In genomic region chr15:62906627-62907026, GRCh38 we compare ENCODE assay signal across 14 cellular contexts.
DNase-seq lines count a peak whose midpoint lies in the region; ATAC-seq and TF ChIP-seq lines count a peak whose summit lies in the region.
"Had no signal": no experiment of that assay in that cellular context is flagged by ENCODE, and none has a peak within 500 bp of the region (broad histone marks: within the 10 kb centered on the region; RNA-seq: fewer than 3 reads in every experiment).

No MANE protein-coding gene starts in this region.

- WGBS in IMR-90 (ENCODE audit: extremely low coverage in 2 of 2, insufficient read length in 1 of 2), 2 experiments: 100% methylated on average over 2 of the region's 6 CpGs; no CpG with 5 or more reads in 1 of the 2 experiments
- 57% methylated on average over 6 of the region's 6 CpGs for WGBS in esophagus muscularis mucosa
- WGBS in neuronal stem cell (ENCODE audit: extremely low coverage in 2 of 2, insufficient read length in 2 of 2, insufficient replicate concordance in 1 of 2), 2 donors: no CpG with 5 or more reads among the region's 6 CpGs

- H2AK5ac ChIP-seq in IMR-90 (ENCODE audit: low read depth, low read length): peak overlapping the region; percentile 29; the same call in 1 of the 2 replicates
- H2AK5ac ChIP-seq in neuronal stem cell (ENCODE audit: low read depth, low read length): peak overlapping the region; percentile 72

- TF ChIP-seq CTCF in IMR-90 (conservative IDR thresholded peaks at IDR 0.05; ENCODE audit: low read depth, low read length) (no peak), esophagus muscularis mucosa (IDR thresholded peaks at IDR 0.05) (no peak)

- H3K36me3 ChIP-seq in IMR-90 (ENCODE audit: control insufficient read depth, insufficient read depth, low read length) (no peaks in the 10 kb centered on the region), esophagus muscularis mucosa (no peaks in the 10 kb centered on the region), neuronal stem cell (replicated peaks in 1 of 2; ENCODE audit: control insufficient read depth in 2 of 2, insufficient read depth in 2 of 2, low read length in 2 of 2) (peaks cover 0 to 3% of the 10 kb centered on the region in 2 donors), stomach smooth muscle (ENCODE audit: control insufficient read depth in 2 of 2, insufficient read depth in 2 of 2, low read length in 2 of 2) (no peaks in the 10 kb centered on the region)
- H3K36me3 ChIP-seq: BE2C, HAP-1 had no signal

- CTCF ChIA-PET in IMR-90 (lab: Yijun Ruan, JAX): no interaction called here

- H3K18ac ChIP-seq in IMR-90 (ENCODE audit: low read depth, low read length) (no peak overlapping the region), neuronal stem cell (ENCODE audit: low read length) (no peak overlapping the region)

- no peak overlapping the region for H4K5ac ChIP-seq in IMR-90 (ENCODE audit: low read depth, low read length)

- H2BK120ac ChIP-seq in IMR-90 (ENCODE audit: low read depth, low read length): peak overlapping the region; percentile 30; the same call in 1 of the 2 replicates
- peak overlapping the region; percentile 53 for H2BK120ac ChIP-seq in neuronal stem cell (ENCODE audit: low read depth, low read length)

- H2AFZ ChIP-seq in IMR-90 (replicated peaks; ENCODE audit: low read length, poor library complexity) (no peak overlapping the region), neuronal stem cell (ENCODE audit: low read length) (no peak overlapping the region)

- H3K27me3 ChIP-seq in IMR-90 (ENCODE audit: control insufficient read depth, insufficient read depth, low read length) (no peaks in the 10 kb centered on the region), esophagus muscularis mucosa (no peaks in the 10 kb centered on the region), neuronal stem cell (ENCODE audit: control insufficient read depth in 3 of 3, insufficient read depth in 3 of 3, low read depth in 1 of 3, low read length in 3 of 3) (no peaks in the 10 kb centered on the region), stomach smooth muscle (ENCODE audit: control insufficient read depth in 1 of 2, insufficient read depth in 2 of 2, low read length in 2 of 2) (no peaks in the 10 kb centered on the region)
- H3K27me3 ChIP-seq: BE2C had no signal

- H4K8ac ChIP-seq in IMR-90 (ENCODE audit: low read depth in 2 of 2, low read length in 2 of 2) (no peak overlapping the region), neuronal stem cell (ENCODE audit: low read depth, low read length) (peak overlapping the region; percentile 68)

- H3K9me3 ChIP-seq in IMR-90 (ENCODE audit: control insufficient read depth, insufficient read depth, low read length): no peaks in the 10 kb centered on the region
- H3K9me3 ChIP-seq in esophagus muscularis mucosa: no peaks in the 10 kb centered on the region
- H3K9me3 ChIP-seq in neuronal stem cell (replicated peaks in 1 of 2; ENCODE audit: control insufficient read depth in 2 of 2, insufficient read depth in 1 of 2, low read depth in 1 of 2, low read length in 2 of 2): peaks cover 3 to 6% of the 10 kb centered on the region in 2 donors
- no peaks in the 10 kb centered on the region for H3K9me3 ChIP-seq in stomach smooth muscle (ENCODE audit: control insufficient read depth in 2 of 2, low read length in 2 of 2)
- H3K9me3 ChIP-seq: BE2C, HAP-1 had no signal

- no peak overlapping the region for H3K27ac ChIP-seq in IMR-90 (ENCODE audit: insufficient read depth, low read length)
- H3K27ac ChIP-seq in esophagus muscularis mucosa (replicated peaks in 1 of 4): peak overlapping the region; percentile 89 to 95 (median 93)
- no peak overlapping the region for H3K27ac ChIP-seq in neuronal stem cell (replicated peaks; ENCODE audit: low read length)
- H3K27ac ChIP-seq in stomach smooth muscle (ENCODE audit: low read length): peak overlapping the region; percentile 95
- H3K27ac ChIP-seq: C4-2B, HL-60 had no signal

- no peak overlapping the region for H2BK20ac ChIP-seq in IMR-90 (ENCODE audit: low read depth, low read length)

- H2BK15ac ChIP-seq in IMR-90 (ENCODE audit: low read depth, low read length) (no peak overlapping the region), neuronal stem cell (ENCODE audit: low read length) (no peak overlapping the region)

- in situ Hi-C loops in IMR-90 (cut with MboI; ENCODE audit: low sequenced_read_pairs): no loop called here

- no peak overlapping the region for H3K9ac ChIP-seq in IMR-90 (ENCODE audit: low read depth, low read length)
- H3K9ac ChIP-seq in neuronal stem cell (ENCODE audit: low read depth, low read length, poor library complexity): no peak overlapping the region
- H3K9ac ChIP-seq in stomach smooth muscle (ENCODE audit: low read length in 2 of 2): peak overlapping the region; percentile 2 to 29

- no peak for TF ChIP-seq RAD21 in IMR-90 (IDR thresholded peaks at IDR 0.05; ENCODE audit: low read length)

- ATAC-seq in IMR-90 (ENCODE audit: low read depth): no peak
- no peak for ATAC-seq in HG02970 (IDR thresholded peaks at IDR 0.05; ENCODE audit: low FRiP score, unreplicated experiment)
- ATAC-seq in GM21367 (IDR thresholded peaks at IDR 0.05; ENCODE audit: unreplicated experiment): no peak

- H3K79me1 ChIP-seq in IMR-90 (ENCODE audit: low read depth in 1 of 2, low read length in 2 of 2) (no peaks in the 10 kb centered on the region), neuronal stem cell (ENCODE audit: low read depth, low read length) (no peaks in the 10 kb centered on the region)

- peaks cover 3% of the 10 kb centered on the region; the same call in 1 of the 2 replicates for H3K9me1 ChIP-seq in IMR-90 (ENCODE audit: insufficient read depth, low read length)

- TF ChIP-seq POLR2A in IMR-90 (IDR thresholded peaks at IDR 0.05; ENCODE audit: low read depth, low read length) (no peak), esophagus muscularis mucosa (IDR thresholded peaks at IDR 0.05; ENCODE audit: low read depth) (no peak)

- no peak overlapping the region for H3K4ac ChIP-seq in IMR-90 (ENCODE audit: low read depth, low read length)
- no peak overlapping the region for H3K4ac ChIP-seq in neuronal stem cell (ENCODE audit: low read length)

- no peak overlapping the region for H2BK5ac ChIP-seq in IMR-90 (ENCODE audit: low read depth, low read length, poor library complexity, severe bottlenecking)
- no peak overlapping the region for H2BK5ac ChIP-seq in neuronal stem cell (ENCODE audit: low read length)

- H2AK9ac ChIP-seq in IMR-90 (replicated peaks; ENCODE audit: low read depth, low read length, poor library complexity): no peak overlapping the region

- no peaks in the 10 kb centered on the region for H4K20me1 ChIP-seq in IMR-90 (ENCODE audit: insufficient read depth, low read length)

- H3K14ac ChIP-seq in IMR-90 (replicated peaks; ENCODE audit: low read depth, low read length) (no peak overlapping the region), neuronal stem cell (ENCODE audit: low read length) (no peak overlapping the region)

- H3K56ac ChIP-seq in IMR-90 (ENCODE audit: extremely low read depth, insufficient read depth, low read length): no peak overlapping the region

- peaks cover 2% of the 10 kb centered on the region; the same call in 1 of the 2 replicates for H3K4me1 ChIP-seq in IMR-90 (ENCODE audit: control insufficient read depth, insufficient read depth, low read length)
- peaks cover 9 to 67% (median 59%) of the 10 kb centered on the region in 4 donors for H3K4me1 ChIP-seq in esophagus muscularis mucosa
- H3K4me1 ChIP-seq in neuronal stem cell (ENCODE audit: control insufficient read depth in 2 of 2, insufficient read depth in 1 of 2, low read depth in 1 of 2, low read length in 2 of 2): peaks cover 12 to 24% of the 10 kb centered on the region in 2 donors
- H3K4me1 ChIP-seq in stomach smooth muscle (ENCODE audit: control insufficient read depth, insufficient read depth, low read length): peaks cover 31% of the 10 kb centered on the region
- H3K4me1 ChIP-seq: BE2C, HAP-1 had no signal

- H4K91ac ChIP-seq in IMR-90 (ENCODE audit: insufficient read depth, low read depth, low read length) (no peak overlapping the region), neuronal stem cell (ENCODE audit: low read depth, low read length, poor library complexity) (no peak overlapping the region)

- intact Hi-C loops in IMR-90 (cut with micrococcal nuclease) (no loop called here), esophagus muscularis mucosa (cut with DNase I) (loop anchor here (5.0 kb wide), 1 partner anchor 59 kb away; no protein-coding TSS in a partner anchor)

- no TSS peak for BruUV-seq in IMR-90 (replicated peaks; lab: Mats Ljungman, UMichigan)

- dilution Hi-C loops in IMR-90 (cut with HindIII; ENCODE audit: low sequenced_read_pairs, unreplicated experiment): no loop called here

- H3K4me2 ChIP-seq in IMR-90 (ENCODE audit: low read depth, low read length): no peak overlapping the region
- no peak overlapping the region for H3K4me2 ChIP-seq in neuronal stem cell (ENCODE audit: insufficient read depth, low read length, poor library complexity, severe bottlenecking)

- H3K4me3 ChIP-seq in IMR-90 (ENCODE audit: insufficient read depth, low read depth, low read length) (no peak overlapping the region), esophagus muscularis mucosa (peak overlapping the region in 1 of 4 donors; percentile 22), neuronal stem cell (ENCODE audit: low read length in 2 of 2) (no peak overlapping the region), stomach smooth muscle (ENCODE audit: low read length in 2 of 2) (no peak overlapping the region)
- H3K4me3 ChIP-seq: HAP-1 had no signal

- TF ChIP-seq EP300 in esophagus muscularis mucosa (IDR thresholded peaks at IDR 0.05): peak; percentile 76

- H3K23ac ChIP-seq in IMR-90 (ENCODE audit: low read depth, low read length) (no peak overlapping the region), neuronal stem cell (ENCODE audit: low read depth, low read length, poor library complexity) (peak overlapping the region; percentile 22)

- DNase-seq in IMR-90: no peak
- DNase-seq in esophagus muscularis mucosa (ENCODE audit: extremely low spot score): no peak
- DNase-seq in neuronal stem cell (ENCODE audit: low spot score): no peak
- no peak for DNase-seq in NCI-H2171 (lab: John Stamatoyannopoulos, UW)
- DNase-seq: BE2C; CD4-positive, alpha-beta memory T cell; DMS79; GOT3 had no signal

- H2BK12ac ChIP-seq in neuronal stem cell (ENCODE audit: low read length): no peak overlapping the region

- POLR2A ChIA-PET in IMR-90 (lab: Charles Lee; ENCODE audit: unreplicated experiment): no interaction called here

TF ChIP-seq in IMR-90, 13 proteins besides CTCF, POLR2A, EP300 and RAD21:
- no peak for TF ChIP-seq CEBPB (IDR thresholded peaks at IDR 0.05; ENCODE audit: low read depth, low read length)

Comparison
In these comparisons a context has a peak if more than half of its experiments do, and no peak if none do; other contexts are left out.
1. H3K27ac ChIP-seq: peak in esophagus muscularis mucosa (4 of 4) and stomach smooth muscle (single experiment); none in IMR-90 (single experiment) and neuronal stem cell (single experiment).
2. H3K9ac ChIP-seq: peak in stomach smooth muscle (2 of 2); none in IMR-90 (single experiment) and neuronal stem cell (single experiment).